In genomic region chr18:48842259-48843061, GRCh38 we compare ENCODE assay signal across 8 cellular contexts.
DNase-seq lines count a peak whose midpoint lies in the region; ATAC-seq and TF ChIP-seq lines count a peak whose summit lies in the region.

No MANE protein-coding gene starts in this region.

- POLR2A ChIA-PET in activated CD4-positive, alpha-beta T cell treated with anti-CD3 and anti-CD28 coated beads, Interleukin-2, amount 10 ng/mL, durations not matched to agents 7 days and 5 days (lab: Charles Lee): no interaction called here

- 73 to 75% methylated on average over 4 to 14 of the region's 19 CpGs for WGBS in gastroesophageal sphincter (ENCODE audit: low coverage in 1 of 2), 2 donors

- no peaks in the 10 kb centered on the region for H3K9me3 ChIP-seq in gastroesophageal sphincter

- ATAC-seq in gastroesophageal sphincter (peak; percentile 49), GM18520 (IDR thresholded peaks at IDR 0.05; ENCODE audit: unreplicated experiment) (no peak), GM18505 (IDR thresholded peaks at IDR 0.05; ENCODE audit: unreplicated experiment) (no peak), GM21528 (IDR thresholded peaks at IDR 0.05; ENCODE audit: low FRiP score, unreplicated experiment) (no peak)

- TF ChIP-seq POLR2A in gastroesophageal sphincter (IDR thresholded peaks at IDR 0.05) (no peak), GM18505 (IDR thresholded peaks at IDR 0.05; ENCODE audit: borderline replicate concordance, extremely low read depth, insufficient read depth, insufficient read length) (no peak)

- H3K36me3 Mint-ChIP-seq in activated CD4-positive, alpha-beta T cell treated with anti-CD3 and anti-CD28 coated beads, Interleukin-2, amount 10 ng/mL, durations not matched to agents 7 days and 5 days (ENCODE audit: low read depth): peaks cover 6% of the 10 kb centered on the region

- peaks cover 67% of the 10 kb centered on the region for H3K4me1 Mint-ChIP-seq in activated CD4-positive, alpha-beta T cell treated with anti-CD3 and anti-CD28 coated beads, Interleukin-2, amount 10 ng/mL, durations not matched to agents 7 days and 5 days

- TF ChIP-seq CTCF in GM20000 (IDR thresholded peaks at IDR 0.05; ENCODE audit: extremely low read depth, missing control alignments) (no peak), gastroesophageal sphincter (IDR thresholded peaks at IDR 0.05) (no peak)

- CTCF ChIA-PET in activated CD4-positive, alpha-beta T cell treated with anti-CD3 and anti-CD28 coated beads, Interleukin-2, amount 10 ng/mL, durations not matched to agents 7 days and 5 days (lab: Charles Lee): interaction anchor here (0.8 to 3.0 kb wide), 4 partner anchors 13 to 104 kb away, joined by 3 to 9 read pairs (median 3); no protein-coding TSS in a partner anchor

- peaks cover 4% of the 10 kb centered on the region for H3K9me3 Mint-ChIP-seq in activated CD4-positive, alpha-beta T cell treated with anti-CD3 and anti-CD28 coated beads, Interleukin-2, amount 10 ng/mL, durations not matched to agents 7 days and 5 days

- no peaks in the 10 kb centered on the region for H3K27me3 ChIP-seq in gastroesophageal sphincter

- TF ChIP-seq EP300 in gastroesophageal sphincter (IDR thresholded peaks at IDR 0.05): no peak

- DNase-seq in GM20000 (ENCODE audit: low spot score) (peak; percentile 55), retina (peak; percentile 64), NCI-H2196 treated with DMSO at 0.1 percent for 48 hours (lab: John Stamatoyannopoulos, UW; ENCODE audit: unreplicated experiment) (no peak)
- peak; percentile 71 for DNase-seq in activated CD4-positive, alpha-beta T cell treated with anti-CD3 and anti-CD28 coated beads, Interleukin-2, amount 10 ng/mL, durations not matched to agents 7 days and 5 days

- H3K27ac ChIP-seq in gastroesophageal sphincter: peak overlapping the region in 3 of 4 donors; percentile 52 to 71 (median 61)

- peak overlapping the region; percentile 90 for H3K27ac Mint-ChIP-seq in activated CD4-positive, alpha-beta T cell treated with anti-CD3 and anti-CD28 coated beads, Interleukin-2, amount 10 ng/mL, durations not matched to agents 7 days and 5 days

- no peak overlapping the region for H3K4me3 ChIP-seq in gastroesophageal sphincter

- H3K36me3 ChIP-seq in gastroesophageal sphincter: peaks cover 0 to 11% of the 10 kb centered on the region in 2 donors

- H3K4me1 ChIP-seq in gastroesophageal sphincter: peaks cover 0 to 39% (median 13%) of the 10 kb centered on the region in 3 donors

- peaks cover 3% of the 10 kb centered on the region for H3K27me3 Mint-ChIP-seq in activated CD4-positive, alpha-beta T cell treated with anti-CD3 and anti-CD28 coated beads, Interleukin-2, amount 10 ng/mL, durations not matched to agents 7 days and 5 days

- H3K4me3 Mint-ChIP-seq in activated CD4-positive, alpha-beta T cell treated with anti-CD3 and anti-CD28 coated beads, Interleukin-2, amount 10 ng/mL, durations not matched to agents 7 days and 5 days: peak overlapping the region; percentile 50
